In genomic region chr3:151044706-151045105, GRCh38 we compare ENCODE assay signal across 16 cellular contexts. TPM values are rescaled to one million over a fixed set of nuclear protein-coding genes. Genes with fewer than 3 reads are reported as not detected.
A peak's percentile ranks its signal among the peaks of the same experiment; 100 is the strongest.
DNase-seq lines count a peak whose midpoint lies in the region; ATAC-seq, FAIRE-seq and TF ChIP-seq lines count a peak whose summit lies in the region.
"Had no signal": no experiment of that assay in that cellular context is flagged by ENCODE, and none has a peak within 500 bp of the region (broad histone marks: within the 10 kb centered on the region; RNA-seq: fewer than 3 reads in every experiment).

No MANE protein-coding gene starts in this region.

- no peaks in the 10 kb centered on the region for H3K36me3 ChIP-seq in smooth muscle cell (ENCODE audit: low read depth)
- H3K36me3 ChIP-seq: BLaER1, SJSA1 had no signal

- intact Hi-C loops in lower leg skin (cut with DNase I; ENCODE audit: low total_unique reads) = no loop called here

- whole genome bisulfite sequencing in smooth muscle cell (ENCODE audit: low lambda C conversion rate) = 25% methylated on average over 1 of the region's 1 CpG
- 97 to 100% methylated on average over 1 of the region's 1 CpG for WGBS in lower leg skin, 2 donors

- peaks cover 5% of the 10 kb centered on the region for H3K4me1 ChIP-seq in smooth muscle cell (ENCODE audit: low read depth)
- H3K4me1 ChIP-seq: BLaER1, SJSA1 had no signal

- peak overlapping the region; percentile 57 for H3K27ac ChIP-seq in smooth muscle cell (ENCODE audit: low read depth)
- H3K27ac ChIP-seq: BLaER1, SJSA1 had no signal

- DNase-seq in HCEC 1CT = peak; percentile 31
- peak; percentile 32 for DNase-seq in amniotic epithelial cell (ENCODE audit: low read depth)
- DNase-seq in foreskin fibroblast = peak; percentile 14 to 49
- no peak for DNase-seq in smooth muscle cell (lab: John Stamatoyannopoulos, UW; ENCODE audit: unreplicated experiment)
- DNase-seq in GM12892 (ENCODE audit: insufficient read length) = no peak
- DNase-seq in lower leg skin (ENCODE audit: low spot score in 2 of 2) = no peak
- DNase-seq: CD8-positive, alpha-beta memory T cell; H7; Karpas-422; NCI-H1417; NCI-H2029 treated with DMSO at 0.1 percent for 48 hours; NCI-H524; RPMI8226 had no signal

- no peak for TF ChIP-seq POLR2A in GM12892 (IDR thresholded peaks at IDR 0.05; ENCODE audit: low read depth, low read length)
- TF ChIP-seq POLR2A in lower leg skin (IDR thresholded peaks at IDR 0.05) = no peak

- no peak overlapping the region for H3K9ac ChIP-seq in smooth muscle cell (ENCODE audit: low read depth)
- H3K9ac ChIP-seq: BLaER1 had no signal

- no peak for FAIRE-seq in GM12892 (lab: Jason Lieb, UNC)

- peaks cover 7% of the 10 kb centered on the region for H3F3A ChIP-seq in smooth muscle cell (ENCODE audit: low read depth)

- no peak overlapping the region for H3K4me3 ChIP-seq in foreskin fibroblast (ENCODE audit: low read depth in 1 of 2, low read length in 2 of 2)
- no peak overlapping the region for H3K4me3 ChIP-seq in smooth muscle cell
- H3K4me3 ChIP-seq in lower leg skin (ENCODE audit: low read depth, poor library complexity, severe bottlenecking) = no peak overlapping the region
- H3K4me3 ChIP-seq: BLaER1, SJSA1 had no signal

- no peaks in the 10 kb centered on the region for H3K9me3 ChIP-seq in smooth muscle cell (replicated peaks; ENCODE audit: low read depth)
- H3K9me3 ChIP-seq: BLaER1, SJSA1 had no signal

- no peak for ATAC-seq in HG02970 (IDR thresholded peaks at IDR 0.05; ENCODE audit: low FRiP score, unreplicated experiment)

- H2AFZ ChIP-seq in smooth muscle cell (ENCODE audit: low read depth) = no peak overlapping the region

- H4K20me1 ChIP-seq in smooth muscle cell (ENCODE audit: low read depth) = no peaks in the 10 kb centered on the region
- H4K20me1 ChIP-seq: BLaER1 had no signal

- no peaks in the 10 kb centered on the region for H3K79me2 ChIP-seq in smooth muscle cell (ENCODE audit: low read depth)

- H3K27me3 ChIP-seq in smooth muscle cell (ENCODE audit: low read depth) = no peaks in the 10 kb centered on the region
- H3K27me3 ChIP-seq: BLaER1, SJSA1 had no signal

- no peak for TF ChIP-seq CTCF in foreskin fibroblast (IDR thresholded peaks at IDR 0.05; ENCODE audit: low read depth, low read length)
- no peak for TF ChIP-seq CTCF in smooth muscle cell (IDR thresholded peaks at IDR 0.05; ENCODE audit: borderline replicate concordance, insufficient read depth, poor library complexity, severe bottlenecking)
- no peak for TF ChIP-seq CTCF in lower leg skin (IDR thresholded peaks at IDR 0.05)

- no peak overlapping the region for H3K4me2 ChIP-seq in smooth muscle cell
- H3K4me2 ChIP-seq: BLaER1 had no signal

RNA-seq across cellular contexts. Expression of gene MED12L, which starts 40.8 kb away (rescaled TPM):
- total RNA-seq in smooth muscle cell (0.22 and 1.5 TPM in 2 replicates), lower leg skin (under 1 TPM; 0.15 to 0.37 (median 0.22) TPM)
- polyA plus RNA-seq in smooth muscle cell = 0.26 and 0.93 TPM in 2 replicates
- 0.25 TPM for polyA plus RNA-seq in GM12892 (2012; ENCODE audit: missing spikeins)

Comparison
In these comparisons a context has a peak if more than half of its experiments do, and no peak if none do; other contexts are left out.
1. DNase-seq: peak in HCEC 1CT (single experiment), amniotic epithelial cell (single experiment) and foreskin fibroblast (2 of 2); none in smooth muscle cell (single experiment), GM12892 (single experiment) and lower leg skin (0 of 2).